27 cellular contexts compared by ENCODE assay signal in genomic region chr3:10561162-10561561, GRCh38. TPM values are rescaled to one million over a fixed set of nuclear protein-coding genes. Genes with fewer than 3 reads are reported as not detected.
"Had no signal": no experiment of that assay in that cellular context is flagged by ENCODE, and none has a peak within 500 bp of the region (broad histone marks: within the 10 kb centered on the region; RNA-seq: fewer than 3 reads in every experiment).

No MANE protein-coding gene starts in this region.

- H3K4me3 Mint-ChIP-seq: activated naive CD8-positive, alpha-beta T cell treated with anti-CD3 and anti-CD28 coated beads, Interleukin-2, amount 50 U/mL, for 24 hours; activated T-helper 1 cell treated with anti-CD3 and anti-CD28 coated beads, Interleukin-12 subunit alpha, Interleukin-12 subunit beta, Interleukin-2, Interleukin-4 antibody, amounts not matched to agents 30 ng/mL and 10 ng/mL and 1 ng/mL, durations not matched to agents 14 hours and 24 hours and 36 hours; brain; immature natural killer cell; natural killer cell; stimulated activated effector memory CD8-positive, alpha-beta T cell treated with anti-CD3 and anti-CD28 coated beads, Interleukin-12 subunit alpha, Interleukin-12 subunit beta, amount 100 ng/mL, for 72 hours; stimulated activated naive CD8-positive, alpha-beta T cell treated with anti-CD3 and anti-CD28 coated beads, Interleukin-15, amount 100 ng/mL, for 72 hours had no signal

- H3K9me3 ChIP-seq: ovary, psoas muscle had no signal

- H3K4me1 ChIP-seq: tibial nerve had no signal

- H3K36me3 ChIP-seq: ovary, tibial nerve had no signal

- H3K27ac ChIP-seq: epithelial cell of prostate, ovary, psoas muscle, tibial nerve had no signal

- H3K4me3 ChIP-seq: ovary, psoas muscle, tibial nerve had no signal

- H3K27me3 ChIP-seq: ovary, tibial nerve had no signal

- H3K36me3 Mint-ChIP-seq: brain; immature natural killer cell; natural killer cell; stimulated activated effector memory CD8-positive, alpha-beta T cell treated with anti-CD3 and anti-CD28 coated beads, Interleukin-12 subunit alpha, Interleukin-12 subunit beta, amount 100 ng/mL, for 72 hours had no signal

- ATAC-seq: activated naive CD8-positive, alpha-beta T cell treated with anti-CD3 and anti-CD28 coated beads, Interleukin-2, amount 50 U/mL, for 24 hours; left ventricle myocardium superior; natural killer cell; psoas muscle; right cardiac atrium; stimulated activated effector memory CD8-positive, alpha-beta T cell treated with anti-CD3 and anti-CD28 coated beads, Interleukin-12 subunit alpha, Interleukin-12 subunit beta, amount 100 ng/mL, for 72 hours; stimulated activated naive CD8-positive, alpha-beta T cell treated with anti-CD3 and anti-CD28 coated beads, Interleukin-15, amount 100 ng/mL, for 72 hours had no signal

- DNase-seq: activated CD4-positive, alpha-beta T cell treated with anti-CD3 and anti-CD28 coated beads for 1 hour; activated gamma-delta T cell; activated naive CD4-positive, alpha-beta T cell treated with anti-CD3 and anti-CD28 coated beads, Interleukin-2, amount 50 U/mL, for 16 hours; activated naive CD8-positive, alpha-beta T cell treated with anti-CD3 and anti-CD28 coated beads, Interleukin-2, amount 50 U/mL, for 24 hours; caudate nucleus; immature natural killer cell; kidney glomerular epithelial cell; left ventricle myocardium superior; mammary epithelial cell; midbrain; natural killer cell; ovary; psoas muscle; right cardiac atrium; stimulated activated CD4-positive, alpha-beta T cell treated with anti-CD3 and anti-CD28 coated beads, Interleukin-12 subunit alpha, Interleukin-12 subunit beta, amount 100 ng/mL, for 4 hours; stimulated activated CD4-positive, alpha-beta T cell treated with anti-CD3 and anti-CD28 coated beads, Interleukin-1b, Interleukin-23, amount 100 ng/mL, for 48 hours; stimulated activated naive CD8-positive, alpha-beta T cell treated with anti-CD3 and anti-CD28 coated beads, Interleukin-15, amount 100 ng/mL, for 72 hours; T-helper 1 cell; T-helper 9 cell had no signal

- H3K27ac Mint-ChIP-seq: activated naive CD8-positive, alpha-beta T cell treated with anti-CD3 and anti-CD28 coated beads, Interleukin-2, amount 50 U/mL, for 24 hours; activated T-helper 1 cell treated with anti-CD3 and anti-CD28 coated beads, Interleukin-12 subunit alpha, Interleukin-12 subunit beta, Interleukin-2, Interleukin-4 antibody, amounts not matched to agents 30 ng/mL and 10 ng/mL and 1 ng/mL, durations not matched to agents 14 hours and 24 hours and 36 hours; brain; immature natural killer cell; natural killer cell had no signal

RNA-seq across cellular contexts. Expression of gene ATP2B2, which starts 55.8 kb away (rescaled TPM):
- total RNA-seq: activated T-helper 1 cell treated with anti-CD3 and anti-CD28 coated beads, Interleukin-12 subunit alpha, Interleukin-12 subunit beta, Interleukin-2, Interleukin-4 antibody, amounts not matched to agents 30 ng/mL and 10 ng/mL and 1 ng/mL, durations not matched to agents 14 hours and 24 hours and 36 hours; dermis microvascular lymphatic vessel endothelial cell; fibroblast of villous mesenchyme; glomerular endothelial cell; left ventricle myocardium superior; mammary epithelial cell; natural killer cell had no signal
- polyA plus RNA-seq: immature natural killer cell, mammary epithelial cell had no signal
